In genomic region chrX:49263631-49264030, GRCh38 we compare ENCODE assay signal across 19 cellular contexts. TPM values are rescaled to one million over a fixed set of nuclear protein-coding genes. Genes with fewer than 3 reads are reported as not detected.
"Had no signal": no experiment of that assay in that cellular context is flagged by ENCODE, and none has a peak within 500 bp of the region (broad histone marks: within the 10 kb centered on the region; RNA-seq: fewer than 3 reads in every experiment).

No MANE protein-coding gene starts in this region.

- H3K4me1 ChIP-seq: colonic mucosa, right atrium auricular region, SJCRH30 had no signal

- H3K27me3 Mint-ChIP-seq: naive thymus-derived CD4-positive, alpha-beta T cell; stimulated activated memory B cell treated with anti-CD40 and anti-IgM and Interleukin-4, amounts not matched to agents 10 μg/mL and 1 μg/mL and 100 μg/mL, for 72 hours; type B pancreatic cell had no signal

- H3K27ac Mint-ChIP-seq: stimulated activated memory B cell treated with anti-CD40 and anti-IgM and Interleukin-4, amounts not matched to agents 10 μg/mL and 1 μg/mL and 100 μg/mL, for 72 hours; type B pancreatic cell; WTC11 had no signal

- H3K36me3 ChIP-seq: colonic mucosa, heart left ventricle, right atrium auricular region, SJCRH30 had no signal

- DNase-seq: activated CD4-positive, alpha-beta T cell treated with anti-CD3 and anti-CD28 coated beads, Interleukin-2, amount 50 U/mL, for 48 hours; colonic mucosa; effector CD8-positive, alpha-beta T cell; heart left ventricle; naive thymus-derived CD4-positive, alpha-beta T cell; SJCRH30; small intestine; SW 1271 had no signal

- H3K9me3 ChIP-seq: colonic mucosa, heart left ventricle, right atrium auricular region, SJCRH30 had no signal

- H3K4me3 ChIP-seq: colonic mucosa, heart left ventricle, right atrium auricular region, SJCRH30 had no signal

- H3K27me3 ChIP-seq: colonic mucosa, right atrium auricular region, SJCRH30 had no signal

- H3K4me3 Mint-ChIP-seq: stimulated activated memory B cell treated with anti-CD40 and anti-IgM and Interleukin-4, amounts not matched to agents 10 μg/mL and 1 μg/mL and 100 μg/mL, for 72 hours; type B pancreatic cell; WTC11 had no signal

- H3K9me3 Mint-ChIP-seq: stimulated activated memory B cell treated with anti-CD40 and anti-IgM and Interleukin-4, amounts not matched to agents 10 μg/mL and 1 μg/mL and 100 μg/mL, for 72 hours; type B pancreatic cell; WTC11 had no signal

- H3K36me3 Mint-ChIP-seq: stimulated activated memory B cell treated with anti-CD40 and anti-IgM and Interleukin-4, amounts not matched to agents 10 μg/mL and 1 μg/mL and 100 μg/mL, for 72 hours; type B pancreatic cell; WTC11 had no signal

- H3K27ac ChIP-seq: colonic mucosa, heart left ventricle, right atrium auricular region, RWPE1, SJCRH30 had no signal

RNA-seq across cellular contexts. Expression of gene FOXP3, which starts 0.9 kb away (rescaled TPM):
- total RNA-seq: frontal cortex, lung microvascular endothelial cell, right atrium auricular region, SJCRH30 had no signal
- polyA plus RNA-seq: fibroblast of lung had no signal

RNA-seq across cellular contexts. Expression of gene CACNA1F, which starts 30.5 kb away (rescaled TPM):
- total RNA-seq: astrocyte, SJCRH30 had no signal
- polyA plus RNA-seq: fibroblast of lung had no signal

RNA-seq across cellular contexts. Expression of gene GAGE10, which starts 39.8 kb away (rescaled TPM):
- total RNA-seq: astrocyte; colonic mucosa; fibroblast of lung; frontal cortex; heart left ventricle; lung microvascular endothelial cell; mononuclear cell; naive thymus-derived CD4-positive, alpha-beta T cell; posterior vena cava; right atrium auricular region; SJCRH30; WTC11 had no signal
- polyA plus RNA-seq: fibroblast of lung; heart left ventricle; naive thymus-derived CD4-positive, alpha-beta T cell; small intestine had no signal
